In genomic region chr12:93679308-93679933, GRCh38 we compare ENCODE assay signal across 1 cellular context.
TF ChIP-seq lines count a peak whose summit lies in the region.

No MANE protein-coding gene starts in this region.

TF ChIP-seq in WTC11, 78 proteins besides CTCF, POLR2A, EP300 and RAD21 (continued from another document):
- no peak for TF ChIP-seq ZNF219 (CRISPR knock-in tag; IDR thresholded peaks at IDR 0.05; ENCODE audit: borderline replicate concordance)
- no peak for TF ChIP-seq E2F5 (CRISPR knock-in tag; IDR thresholded peaks at IDR 0.05)
- no peak for TF ChIP-seq ZNF416 (CRISPR knock-in tag; IDR thresholded peaks at IDR 0.05)
- no peak for TF ChIP-seq TEAD1 (CRISPR knock-in tag; IDR thresholded peaks at IDR 0.05)
